In the genomic region with DNA sequence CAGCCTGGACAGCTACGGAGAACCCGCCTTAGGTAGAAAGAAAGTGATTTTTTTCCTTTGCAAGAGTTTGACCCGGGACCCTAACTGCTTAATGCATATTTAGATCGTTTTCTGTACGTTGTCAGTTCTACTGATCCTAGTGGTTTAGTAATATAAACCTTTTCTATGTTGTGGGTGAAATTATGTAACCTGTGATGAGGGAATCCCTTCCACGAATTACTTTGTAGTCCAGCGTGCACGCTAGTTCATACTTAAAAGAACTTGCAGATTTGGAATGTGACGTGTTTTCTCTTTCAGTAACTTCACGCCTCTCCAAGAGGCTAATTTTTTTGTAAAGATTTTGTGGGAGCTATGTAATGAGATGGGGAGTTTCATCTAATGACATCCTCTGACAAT, we compare ENCODE assay signal across 8 cellular contexts. TPM values are rescaled to one million over a fixed set of nuclear protein-coding genes. Genes with fewer than 3 reads are reported as not detected.
DNase-seq lines count a peak whose midpoint lies in the region; ATAC-seq and TF ChIP-seq lines count a peak whose summit lies in the region.

No MANE protein-coding gene starts in this region.

- H3K9ac ChIP-seq in mesendoderm (ENCODE audit: low read length) = peak overlapping the region; percentile 46

- H2AK5ac ChIP-seq in mesendoderm (ENCODE audit: low read length) = no peak overlapping the region

- H3K27ac ChIP-seq in right atrium auricular region (peak overlapping the region; percentile 97 to 99), brain microvascular endothelial cell (no peak overlapping the region), mesendoderm (ENCODE audit: low read depth, low read length) (no peak overlapping the region)

- H4K8ac ChIP-seq in mesendoderm (ENCODE audit: low read depth, low read length) = no peak overlapping the region

- peak overlapping the region; percentile 17 for H3K56ac ChIP-seq in mesendoderm (ENCODE audit: low read length)

- intact Hi-C loops in Right ventricle myocardium superior (cut with DNase I) = no loop called here

- H2BK15ac ChIP-seq in mesendoderm (replicated peaks; ENCODE audit: low read depth) = no peak overlapping the region

- TF ChIP-seq CTCF in right atrium auricular region (IDR thresholded peaks at IDR 0.05) (no peak), brain microvascular endothelial cell (IDR thresholded peaks at IDR 0.05; ENCODE audit: low read depth, low read length, missing control alignments) (no peak)

- no peak overlapping the region for H4K5ac ChIP-seq in mesendoderm (ENCODE audit: low read length)

- H3K79me1 ChIP-seq in mesendoderm (ENCODE audit: low read length) = no peaks in the 10 kb centered on the region

- H3K4me3 ChIP-seq in right atrium auricular region = peak overlapping the region; percentile 99 to 100
- H3K4me3 ChIP-seq in brain microvascular endothelial cell (ENCODE audit: low read depth, low read length) = peak overlapping the region; percentile 97
- peak overlapping the region; percentile 17 for H3K4me3 ChIP-seq in mesendoderm (ENCODE audit: low read length)

- ATAC-seq in Right ventricle myocardium superior (ENCODE audit: poor library complexity) (no peak), GM19351 (IDR thresholded peaks at IDR 0.05; ENCODE audit: unreplicated experiment) (no peak), GM18861 (IDR thresholded peaks at IDR 0.05; ENCODE audit: unreplicated experiment) (no peak)

- H2BK120ac ChIP-seq in mesendoderm (ENCODE audit: low read depth, low read length) = no peak overlapping the region

- peaks cover 0 to 25% of the 10 kb centered on the region in 2 donors for H3K4me1 ChIP-seq in right atrium auricular region
- H3K4me1 ChIP-seq in mesendoderm (ENCODE audit: control insufficient read depth, low read depth, low read length) = peaks cover 6% of the 10 kb centered on the region

- H3K9me3 ChIP-seq in right atrium auricular region = no peaks in the 10 kb centered on the region

- WGBS in mesendoderm (ENCODE audit: extremely low coverage, insufficient coverage, low lambda C conversion rate) = no CpG with 5 or more reads among the region's 10 CpGs

- H3K18ac ChIP-seq in mesendoderm (ENCODE audit: low read length) = no peak overlapping the region

- H3K4ac ChIP-seq in mesendoderm (ENCODE audit: low read depth, low read length) = no peak overlapping the region

- peaks cover 12% of the 10 kb centered on the region for H3K79me2 ChIP-seq in mesendoderm (ENCODE audit: control insufficient read depth, insufficient read depth, low read length)

- peak overlapping the region; percentile 31 for H3K4me2 ChIP-seq in mesendoderm (ENCODE audit: low read length)

- peaks cover 17% of the 10 kb centered on the region for H3K36me3 ChIP-seq in right atrium auricular region
- H3K36me3 ChIP-seq in brain microvascular endothelial cell (replicated peaks) = peaks cover 7% of the 10 kb centered on the region
- H3K36me3 ChIP-seq in mesendoderm (ENCODE audit: control insufficient read depth, insufficient read depth, low read length) = no peaks in the 10 kb centered on the region

- no peak overlapping the region for H3K23ac ChIP-seq in mesendoderm (ENCODE audit: low read length)

- H3K27me3 ChIP-seq in right atrium auricular region (no peaks in the 10 kb centered on the region), brain microvascular endothelial cell (replicated peaks) (no peaks in the 10 kb centered on the region), mesendoderm (ENCODE audit: insufficient read depth, low read length, poor library complexity) (no peaks in the 10 kb centered on the region)

- in situ Hi-C loops in brain microvascular endothelial cell (cut with HindIII; ENCODE audit: low pct_ligation_motif_present, low sequenced_read_pairs) = no loop called here

- no peak overlapping the region for H2BK5ac ChIP-seq in mesendoderm (ENCODE audit: low read length)

- DNase-seq in right atrium auricular region (ENCODE audit: low spot score) (no peak), Right ventricle myocardium superior (no peak), brain microvascular endothelial cell (no peak), mesendoderm (no peak), MV-4-11 (lab: John Stamatoyannopoulos, UW) (no peak), ecto neural progenitor cell (ENCODE audit: low spot score) (no peak)

RNA-seq across cellular contexts. Expression of gene SLF2, which starts 0.7 kb away (rescaled TPM):
- total RNA-seq in right atrium auricular region = 10 to 100 TPM; 11.5 to 12.3 TPM
- total RNA-seq in Right ventricle myocardium superior = 15.0 TPM
- 12.0 TPM for polyA plus RNA-seq in mesendoderm (2013, experiment 1 of 2)
- 12.1 TPM for polyA plus RNA-seq in mesendoderm (2013, experiment 2 of 2)

RNA-seq across cellular contexts. Expression of gene SEMA4G, which starts 55.8 kb away (rescaled TPM):
- total RNA-seq in right atrium auricular region (1 to 10 TPM; 3.4 to 4.0 TPM), Right ventricle myocardium superior (0.86 TPM)
- 15.2 TPM for polyA plus RNA-seq in mesendoderm (2013, experiment 1 of 2)
- polyA plus RNA-seq in mesendoderm (2013, experiment 2 of 2) = 14.6 TPM

Comparison
In these comparisons a context has a peak if more than half of its experiments do, and no peak if none do; other contexts are left out.
1. H3K27ac ChIP-seq: peak in right atrium auricular region (2 of 2); none in brain microvascular endothelial cell (single experiment) and mesendoderm (single experiment).
2. H3K4me3 ChIP-seq: peak in every context shown above with its lines; median percentile 100 in right atrium auricular region; 97 in brain microvascular endothelial cell; 17 in mesendoderm.